Comparison of ENCODE assay signal across 17 cellular contexts in genomic region chr3:11385329-11385728, GRCh38.
A peak's percentile ranks its signal among the peaks of the same experiment; 100 is the strongest.
DNase-seq lines count a peak whose midpoint lies in the region; ATAC-seq, FAIRE-seq and TF ChIP-seq lines count a peak whose summit lies in the region.
"Had no signal": no experiment of that assay in that cellular context is flagged by ENCODE, and none has a peak within 500 bp of the region (broad histone marks: within the 10 kb centered on the region; RNA-seq: fewer than 3 reads in every experiment).

No MANE protein-coding gene starts in this region.

- TF ChIP-seq RAD21 in K562 (CRISPR knock-in tag; conservative IDR thresholded peaks at IDR 0.05 in 1 of 2, IDR thresholded peaks at IDR 0.05 in 1 of 2) = no peak

- POLR2A ChIA-PET in K562 (lab: Yijun Ruan, JAX) = interaction anchor here (1.0 to 1.4 kb wide), 2 partner anchors 10 to 13 kb away, joined by 5 read pairs; no protein-coding TSS in a partner anchor

- H3K4me3 ChIP-seq in K562 = no peak overlapping the region
- no peak overlapping the region for H3K4me3 ChIP-seq in uterus
- H3K4me3 ChIP-seq: tibial nerve had no signal

- in situ Hi-C loops in K562 (cut with MboI) = no loop called here

- no peaks in the 10 kb centered on the region for H4K20me1 ChIP-seq in K562 (replicated peaks; ENCODE audit: control insufficient read depth, insufficient read depth, low read length)

- H3K27ac ChIP-seq in K562 (ENCODE audit: extremely low read depth, low read depth, low read length) (no peak overlapping the region), uterus (peak overlapping the region; percentile 60 to 67)
- H3K27ac ChIP-seq: 22Rv1, parathyroid adenoma had no signal

- H3K9ac ChIP-seq in K562 (ENCODE audit: insufficient read depth in 1 of 2, low read depth in 2 of 2, low read length in 2 of 2) = no peak overlapping the region
- H3K9ac ChIP-seq: parathyroid adenoma had no signal

- WGBS in K562 (ENCODE audit: insufficient coverage, low coverage, missing lambda C conversion rate) = 100% methylated on average over 1 of the region's 1 CpG

- no TSS peak for BruUV-seq in K562 (replicated peaks; lab: Mats Ljungman, UMichigan)

- no peak for TF ChIP-seq CTCF in K562 (IDR thresholded peaks at IDR 0.05 in 2 of 3, conservative IDR thresholded peaks at IDR 0.05 in 1 of 3; ENCODE audit: insufficient read depth in 2 of 3, low read depth in 1 of 3, low read length in 3 of 3)
- TF ChIP-seq CTCF in uterus (IDR thresholded peaks at IDR 0.05) = no peak

- no peak for FAIRE-seq in K562 (lab: Jason Lieb, UNC)
- FAIRE-seq: small intestine had no signal

- ATAC-seq in K562 (no peak), HG03354 (IDR thresholded peaks at IDR 0.05; ENCODE audit: poor library complexity, severe bottlenecking, unreplicated experiment) (no peak)
- ATAC-seq: activated CD8-positive, alpha-beta T cell treated with anti-CD3 and anti-CD28 coated beads for 36 hours; stimulated activated effector memory CD8-positive, alpha-beta T cell treated with anti-CD3 and anti-CD28 coated beads, Interleukin-12 subunit alpha, Interleukin-12 subunit beta, amount 100 ng/mL, for 72 hours had no signal

- no peaks in the 10 kb centered on the region for H3K79me2 ChIP-seq in K562 (ENCODE audit: control insufficient read depth, insufficient read depth, low read length)

- no peaks in the 10 kb centered on the region for H3K9me1 ChIP-seq in K562 (ENCODE audit: control insufficient read depth, insufficient read depth, low read length)

- intact Hi-C loops in K562 (cut with micrococcal nuclease) (loop anchor here (10.0 kb wide), 1 partner anchor 159 kb away; no protein-coding TSS in a partner anchor), uterus (cut with DNase I; ENCODE audit: low total_unique reads) (no loop called here)

- H3K9me3 ChIP-seq in K562 (replicated peaks; ENCODE audit: control insufficient read depth, insufficient read depth, low read depth, low read length) (no peaks in the 10 kb centered on the region), uterus (no peaks in the 10 kb centered on the region)
- H3K9me3 ChIP-seq: tibial nerve had no signal

- CTCF ChIA-PET in K562 (lab: Yijun Ruan, JAX; ENCODE audit: low intra/inter-chr PET ratio) = no interaction called here

- TF ChIP-seq EP300 in K562 (IDR thresholded peaks at IDR 0.05; ENCODE audit: low read length) = no peak

- DNase-seq in NCI-H2227 treated with DMSO at 0.1 percent for 48 hours (lab: John Stamatoyannopoulos, UW) (peak; percentile 25), NCI-H2227 (lab: John Stamatoyannopoulos, UW; ENCODE audit: unreplicated experiment) (no peak), K562 (ENCODE audit: extremely low read depth in 1 of 4, low spot score in 3 of 4) (no peak), glomerular visceral epithelial cell (ENCODE audit: extremely low spot score) (peak; percentile 25), uterus (no peak), HK-2 (ENCODE audit: unreplicated experiment) (no peak), NCI-H1694 treated with DMSO at 0.1 percent for 48 hours (lab: John Stamatoyannopoulos, UW) (no peak)
- DNase-seq: activated CD8-positive, alpha-beta T cell treated with anti-CD3 and anti-CD28 coated beads for 36 hours; CD4-positive, CD25-positive, alpha-beta regulatory T cell; KBM-7; NCI-H446 treated with DMSO at 0.1 percent for 48 hours; small intestine had no signal

- no peak overlapping the region for H2AFZ ChIP-seq in K562 (ENCODE audit: low read depth, low read length)
- H2AFZ ChIP-seq: parathyroid adenoma had no signal

- no peaks in the 10 kb centered on the region for H3K27me3 ChIP-seq in K562 (ENCODE audit: control insufficient read depth in 2 of 2, insufficient read depth in 2 of 2, low read length in 2 of 2)
- H3K27me3 ChIP-seq in uterus = no peaks in the 10 kb centered on the region
- H3K27me3 ChIP-seq: tibial nerve had no signal

- TF ChIP-seq POLR2A in K562 (conservative IDR thresholded peaks at IDR 0.05) (no peak), uterus (IDR thresholded peaks at IDR 0.05) (no peak)

- no peak overlapping the region for H3K4me2 ChIP-seq in K562 (ENCODE audit: insufficient read depth, low read length)

- H3K36me3 ChIP-seq in K562 (ENCODE audit: control insufficient read depth, insufficient read depth, low read length) (peaks cover 10% of the 10 kb centered on the region), uterus (no peaks in the 10 kb centered on the region)
- H3K36me3 ChIP-seq: tibial nerve had no signal

- H3K4me1 ChIP-seq in K562 (replicated peaks in 1 of 2; ENCODE audit: control insufficient read depth in 2 of 2, insufficient read depth in 2 of 2, low read length in 2 of 2) (no peaks in the 10 kb centered on the region; a peak in 1 of 5 replicates), uterus (peaks cover 0 to 10% of the 10 kb centered on the region in 2 donors)
- H3K4me1 ChIP-seq: parathyroid adenoma had no signal

TF ChIP-seq in K562, 482 proteins besides CTCF, POLR2A, EP300 and RAD21:
- TF ChIP-seq ZKSCAN1 (IDR thresholded peaks at IDR 0.05; ENCODE audit: low read depth, low read length) (no peak), NFYB (IDR thresholded peaks at IDR 0.05; ENCODE audit: extremely low read depth, insufficient read length) (no peak), CBFA2T3 (IDR thresholded peaks at IDR 0.05) (peak; percentile 31; the same call in 1 of the 2 replicates), SLC30A9 (CRISPR knock-in tag; IDR thresholded peaks at IDR 0.05) (no peak)
TF ChIP-seq in K562: peak in this region for 1.

Comparison
In these comparisons a context has a peak if more than half of its experiments do, and no peak if none do; other contexts are left out.
1. DNase-seq: peak in NCI-H2227 treated with DMSO at 0.1 percent for 48 hours (single experiment) and glomerular visceral epithelial cell (single experiment); none in NCI-H2227 (single experiment), K562 (0 of 4), uterus (0 of 2), HK-2 (single experiment) and NCI-H1694 treated with DMSO at 0.1 percent for 48 hours (single experiment).